ENCODE assay signal across 19 cellular contexts in genomic region chr1:3276341-3276800, GRCh38.
DNase-seq lines count a peak whose midpoint lies in the region; ATAC-seq, FAIRE-seq and TF ChIP-seq lines count a peak whose summit lies in the region.
"Had no signal": no experiment of that assay in that cellular context is flagged by ENCODE, and none has a peak within 500 bp of the region (broad histone marks: within the 10 kb centered on the region; RNA-seq: fewer than 3 reads in every experiment).

No MANE protein-coding gene starts in this region.

- no peak for TF ChIP-seq POLR2A in thyroid gland (IDR thresholded peaks at IDR 0.05)

- WGBS in thyroid gland, 2 donors = 80 to 96% methylated on average over 8 to 17 of the region's 22 CpGs

- H3K36me3 Mint-ChIP-seq in brain = no peaks in the 10 kb centered on the region
- H3K36me3 Mint-ChIP-seq: CD4-positive, alpha-beta memory T cell had no signal

- H3K27ac ChIP-seq in ascending aorta (peak overlapping the region; percentile 91 to 93), kidney (ENCODE audit: low read depth in 2 of 2, low read length in 2 of 2) (peak overlapping the region; percentile 63 to 79), thyroid gland (peak overlapping the region; percentile 67 to 88 (median 72))
- H3K27ac ChIP-seq: BLaER1 treated with 17β-estradiol and CSF1 and Interleukin-3, amounts not matched to agents 10 nM and 100 nM; RWPE1 had no signal

- FAIRE-seq in kidney (lab: Jason Lieb, UNC) = no peak
- no peak for FAIRE-seq in HTR-8/SVneo (lab: Jason Lieb, UNC)
- FAIRE-seq: GM12878 had no signal

- no peaks in the 10 kb centered on the region for H3K27me3 Mint-ChIP-seq in brain

- H3K27ac Mint-ChIP-seq in brain = peak overlapping the region in 3 of 5 experiments; percentile 91 to 98 (median 92)
- H3K27ac Mint-ChIP-seq: CD4-positive, alpha-beta memory T cell had no signal

- peaks cover 57% of the 10 kb centered on the region for H3K4me1 Mint-ChIP-seq in brain
- H3K4me1 Mint-ChIP-seq: CD4-positive, alpha-beta memory T cell had no signal

- TF ChIP-seq CTCF in ascending aorta (IDR thresholded peaks at IDR 0.05) = no peak
- no peak for TF ChIP-seq CTCF in brain (conservative IDR thresholded peaks at IDR 0.05)
- no peak for TF ChIP-seq CTCF in kidney (IDR thresholded peaks at IDR 0.05; ENCODE audit: borderline replicate concordance, extremely low read depth, insufficient read depth)
- no peak for TF ChIP-seq CTCF in thyroid gland (IDR thresholded peaks at IDR 0.05)

- H3K4me1 ChIP-seq in ascending aorta (peaks cover 12 to 31% of the 10 kb centered on the region in 2 donors), kidney (ENCODE audit: control insufficient read depth in 1 of 2, insufficient read depth in 1 of 2, low read depth in 1 of 2, low read length in 2 of 2) (peaks cover 0 to 7% of the 10 kb centered on the region in 2 donors), thyroid gland (peaks cover 41 to 49% of the 10 kb centered on the region in 2 donors)

- H3K9me3 ChIP-seq in ascending aorta (no peaks in the 10 kb centered on the region), kidney (ENCODE audit: control insufficient read depth in 1 of 2, low read length in 2 of 2) (no peaks in the 10 kb centered on the region), thyroid gland (no peaks in the 10 kb centered on the region)
- H3K9me3 ChIP-seq: BLaER1 treated with 17β-estradiol and CSF1 and Interleukin-3, amounts not matched to agents 10 nM and 100 nM had no signal

- H3K4me3 ChIP-seq in ascending aorta (peak overlapping the region in 1 of 2 donors; percentile 44), kidney (ENCODE audit: low read length in 2 of 2) (no peak overlapping the region), thyroid gland (replicated peaks in 1 of 3) (no peak overlapping the region)
- H3K4me3 ChIP-seq: BLaER1 treated with 17β-estradiol and CSF1 and Interleukin-3, amounts not matched to agents 10 nM and 100 nM; GM12878 had no signal

- H3K4me3 Mint-ChIP-seq in brain = no peak overlapping the region
- H3K4me3 Mint-ChIP-seq: CD4-positive, alpha-beta memory T cell had no signal

- no peaks in the 10 kb centered on the region for H3K27me3 ChIP-seq in ascending aorta
- no peaks in the 10 kb centered on the region for H3K27me3 ChIP-seq in thyroid gland

- ATAC-seq in GM18498 (IDR thresholded peaks at IDR 0.05; ENCODE audit: unreplicated experiment) (no peak), GM21825 (IDR thresholded peaks at IDR 0.05; ENCODE audit: unreplicated experiment) (no peak)
- ATAC-seq: GM12878 had no signal

- DNase-seq in ascending aorta (ENCODE audit: low spot score in 2 of 2) (no peak), kidney (no peak), thyroid gland (peak in 1 of 2 donors; percentile 20), HTR-8/SVneo (ENCODE audit: insufficient read length, low spot score) (no peak)
- DNase-seq: CD4-positive, alpha-beta memory T cell; DND-41; Karpas-422; MV-4-11; NCI-H1105 treated with DMSO at 0.1 percent for 48 hours; NCI-H2029 treated with DMSO at 0.1 percent for 48 hours; NCI-H226; NCI-H510A treated with DMSO at 0.1 percent for 48 hours; NCI-H748 treated with DMSO at 0.1 percent for 48 hours had no signal

- intact Hi-C loops in ascending aorta (cut with DNase I) (loop anchor here (2.0 to 5.0 kb wide), 3 partner anchors 36 to 202 kb away; no protein-coding TSS in a partner anchor), kidney (cut with DNase I) (no loop called here), thyroid gland (cut with DNase I) (no loop called here)

- peaks cover 0 to 3% (median 0%) of the 10 kb centered on the region in 5 experiments for H3K9me3 Mint-ChIP-seq in brain
- H3K9me3 Mint-ChIP-seq: CD4-positive, alpha-beta memory T cell had no signal

- no peak overlapping the region for H3K9ac ChIP-seq in kidney (ENCODE audit: low read length in 2 of 2)
- H3K9ac ChIP-seq: BLaER1 treated with 17β-estradiol and CSF1 and Interleukin-3, amounts not matched to agents 10 nM and 100 nM had no signal

- H3K36me3 ChIP-seq in ascending aorta = no peaks in the 10 kb centered on the region
- H3K36me3 ChIP-seq in kidney (ENCODE audit: control insufficient read depth in 1 of 2, insufficient read depth in 2 of 2, low read length in 2 of 2) = no peaks in the 10 kb centered on the region
- no peaks in the 10 kb centered on the region for H3K36me3 ChIP-seq in thyroid gland
- H3K36me3 ChIP-seq: BLaER1 treated with 17β-estradiol and CSF1 and Interleukin-3, amounts not matched to agents 10 nM and 100 nM had no signal
